8 cellular contexts compared by ENCODE assay signal in the genomic region with DNA sequence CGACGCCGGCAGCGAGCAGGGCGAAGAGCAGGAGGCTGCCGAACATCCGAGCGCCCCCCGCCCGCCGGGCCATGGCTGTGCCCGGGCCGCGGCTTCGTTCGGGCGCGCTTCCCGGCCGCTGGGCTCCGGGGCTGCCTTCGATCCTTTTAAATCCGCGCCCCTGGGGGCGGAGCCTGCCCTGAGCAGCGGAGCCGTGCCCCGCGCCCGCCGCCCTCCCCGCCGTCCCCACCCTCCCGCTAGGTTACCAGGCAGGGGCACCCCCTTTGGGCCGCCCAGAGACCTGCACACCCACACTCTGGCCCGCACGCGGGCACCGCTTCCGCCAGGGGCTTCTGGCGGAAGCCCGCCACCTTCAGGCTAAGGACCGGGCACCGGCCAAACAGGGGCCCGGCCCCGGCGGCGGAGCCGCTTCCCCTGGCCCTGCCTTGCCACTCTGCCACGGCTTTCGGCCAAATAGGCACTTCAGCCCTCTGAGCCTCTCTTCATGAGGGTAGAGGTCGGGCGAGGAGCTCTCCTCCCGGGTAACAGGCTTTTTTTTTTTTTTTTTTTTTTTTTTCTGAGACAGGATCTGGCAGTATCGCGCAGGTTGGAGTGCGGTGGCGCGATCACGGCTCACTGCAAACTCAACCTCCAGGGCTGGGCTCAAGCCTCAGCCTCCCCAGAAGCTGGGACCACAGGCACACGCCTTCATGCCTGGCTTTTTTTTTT. TPM values are rescaled to one million over a fixed set of nuclear protein-coding genes. Genes with fewer than 3 reads are reported as not detected.
A peak's percentile ranks its signal among the peaks of the same experiment; 100 is the strongest.
DNase-seq lines count a peak whose midpoint lies in the region; ATAC-seq, FAIRE-seq and TF ChIP-seq lines count a peak whose summit lies in the region.

Gene NMB (minus strand): TSS at position 120 of the 708 bp plus-strand sequence. CDS start 47 bp downstream, at position 73.

- intact Hi-C loops in natural killer cell (cut with micrococcal nuclease) = loop anchor here (2.0 kb wide), 1 partner anchor 59 kb away; the partner anchor contains the start of gene SEC11A

- H3K9me3 Mint-ChIP-seq in activated T-helper 17 cell treated with anti-CD3 and anti-CD28 coated beads, Interleukin-2, amount 50 U/mL, for 72 hours = no peaks in the 10 kb centered on the region
- H3K9me3 Mint-ChIP-seq in natural killer cell = no peaks in the 10 kb centered on the region

- DNase-seq in DMS53 (lab: John Stamatoyannopoulos, UW) (peak; percentile 90), KBM-7 (peak; percentile 96), RCC 7860 (ENCODE audit: low spot score) (peak; percentile 46), fibroblast of peridontal ligament (ENCODE audit: extremely low read depth) (peak; percentile 51), natural killer cell (peak; percentile 78)
- peak; percentile 84 for DNase-seq in stimulated activated naive CD4-positive, alpha-beta T cell treated with Interleukin-2 at 50 U/mL for 16 hours (lab: John Stamatoyannopoulos, UW)

- H3K4me3 Mint-ChIP-seq in activated T-helper 17 cell treated with anti-CD3 and anti-CD28 coated beads, Interleukin-2, amount 50 U/mL, for 72 hours = peak within 1 kb of the TSS; percentile 72
- H3K4me3 Mint-ChIP-seq in natural killer cell = peak within 1 kb of the TSS; percentile 89

- no peak for FAIRE-seq in RCC 7860 (lab: Jason Lieb, UNC)

- H3K27ac Mint-ChIP-seq in activated T-helper 17 cell treated with anti-CD3 and anti-CD28 coated beads, Interleukin-2, amount 50 U/mL, for 72 hours = peak within 1 kb of the TSS; percentile 67
- peak within 1 kb of the TSS; percentile 76 to 81 for H3K27ac Mint-ChIP-seq in natural killer cell

- no peaks in the 10 kb centered on the region for H3K27me3 Mint-ChIP-seq in activated T-helper 17 cell treated with anti-CD3 and anti-CD28 coated beads, Interleukin-2, amount 50 U/mL, for 72 hours
- H3K27me3 Mint-ChIP-seq in natural killer cell (ENCODE audit: low read depth in 2 of 2) = no peaks in the 10 kb centered on the region

- peak; percentile 69 for TF ChIP-seq CTCF in natural killer cell (IDR thresholded peaks at IDR 0.05)

- peak; percentile 59 for ATAC-seq in GM21529 (IDR thresholded peaks at IDR 0.05; ENCODE audit: unreplicated experiment)
- ATAC-seq in activated T-helper 17 cell treated with anti-CD3 and anti-CD28 coated beads, Interleukin-2, amount 50 U/mL, for 72 hours (replicated peaks) = peak; percentile 71
- peak; percentile 72 to 87 (median 79) for ATAC-seq in natural killer cell

- H3K36me3 Mint-ChIP-seq in activated T-helper 17 cell treated with anti-CD3 and anti-CD28 coated beads, Interleukin-2, amount 50 U/mL, for 72 hours (ENCODE audit: low read depth) = peaks cover 24% of the 10 kb centered on the region
- no peaks in the 10 kb centered on the region for H3K36me3 Mint-ChIP-seq in natural killer cell

- in situ Hi-C loops in KBM-7 (cut with MboI; ENCODE audit: low pct_unique_long_range_greater_than_20kb, low sequenced_read_pairs) = no loop called here

- peaks cover 17% of the 10 kb centered on the region for H3K4me1 Mint-ChIP-seq in activated T-helper 17 cell treated with anti-CD3 and anti-CD28 coated beads, Interleukin-2, amount 50 U/mL, for 72 hours
- H3K4me1 Mint-ChIP-seq in natural killer cell = peaks cover 39 to 48% of the 10 kb centered on the region in 2 donors

RNA-seq across cellular contexts. Expression of gene NMB, which starts in this region (rescaled TPM):
- total RNA-seq in activated T-helper 17 cell treated with anti-CD3 and anti-CD28 coated beads, Interleukin-2, amount 50 U/mL, for 72 hours = 1 to 10 TPM; 7.8 TPM
- 1 to 10 TPM; 3.8 to 6.4 (median 5.1) TPM for total RNA-seq in natural killer cell

Comparison
In these comparisons a context has a peak if more than half of its experiments do, and no peak if none do; other contexts are left out.
1. Peak in every context shown above with its lines: DNase-seq and ATAC-seq.
2. DNase-seq: peak in every context shown above with its lines; median percentile 96 in KBM-7; 90 in DMS53; 84 in stimulated activated naive CD4-positive, alpha-beta T cell treated with Interleukin-2 at 50 U/mL for 16 hours; 78 in natural killer cell; 51 in fibroblast of peridontal ligament; 46 in RCC 7860.